Comparison of ENCODE assay signal across 12 cellular contexts in genomic region chr17:73281926-73282325, GRCh38. TPM values are rescaled to one million over a fixed set of nuclear protein-coding genes. Genes with fewer than 3 reads are reported as not detected.
DNase-seq lines count a peak whose midpoint lies in the region; ATAC-seq and TF ChIP-seq lines count a peak whose summit lies in the region.
"Had no signal": no experiment of that assay in that cellular context is flagged by ENCODE, and none has a peak within 500 bp of the region (broad histone marks: within the 10 kb centered on the region; RNA-seq: fewer than 3 reads in every experiment).

No MANE protein-coding gene starts in this region.

- ATAC-seq in GM19035 (IDR thresholded peaks at IDR 0.05; ENCODE audit: unreplicated experiment) = peak; percentile 94
- ATAC-seq in HG03457 (IDR thresholded peaks at IDR 0.05; ENCODE audit: unreplicated experiment) = peak; percentile 88
- peak; percentile 93 for ATAC-seq in stimulated activated memory B cell treated with anti-CD40 and anti-IgM and Interleukin-4, amounts not matched to agents 10 μg/mL and 1 μg/mL and 100 μg/mL, for 72 hours
- no peak for ATAC-seq in left cardiac atrium
- ATAC-seq in naive thymus-derived CD4-positive, alpha-beta T cell = no peak

- H3K36me3 ChIP-seq in HEK293 (ENCODE audit: control insufficient read depth in 2 of 2, insufficient read depth in 1 of 2, low read length in 2 of 2) = peaks cover 0 to 21% of the 10 kb centered on the region in 2 experiments; a peak in 1 of 3 replicates
- no peaks in the 10 kb centered on the region for H3K36me3 ChIP-seq in naive thymus-derived CD4-positive, alpha-beta T cell (ENCODE audit: control insufficient read depth in 2 of 3, insufficient read depth in 3 of 3, low read length in 3 of 3)

- no peaks in the 10 kb centered on the region for H3K36me3 Mint-ChIP-seq in stimulated activated memory B cell treated with anti-CD40 and anti-IgM and Interleukin-4, amounts not matched to agents 10 μg/mL and 1 μg/mL and 100 μg/mL, for 72 hours
- H3K36me3 Mint-ChIP-seq in naive thymus-derived CD4-positive, alpha-beta T cell = no peaks in the 10 kb centered on the region
- H3K36me3 Mint-ChIP-seq: IgD-negative memory B cell had no signal

- TF ChIP-seq CTCF in HEK293 (tag by site-specific recombination; IDR thresholded peaks at IDR 0.05) = no peak

- CTCF ChIA-PET in HEK293 (lab: Yijun Ruan, JAX) = interaction anchor here (0.8 to 4.9 kb wide), 4 partner anchors 9 to 87 kb away, joined by 3 to 19 read pairs (median 4); no protein-coding TSS in a partner anchor
- CTCF ChIA-PET in naive thymus-derived CD4-positive, alpha-beta T cell (lab: Charles Lee) = no interaction called here

- H3K27ac Mint-ChIP-seq in stimulated activated memory B cell treated with anti-CD40 and anti-IgM and Interleukin-4, amounts not matched to agents 10 μg/mL and 1 μg/mL and 100 μg/mL, for 72 hours = no peak overlapping the region
- no peak overlapping the region for H3K27ac Mint-ChIP-seq in naive thymus-derived CD4-positive, alpha-beta T cell
- H3K27ac Mint-ChIP-seq: activated CD4-positive, alpha-beta T cell treated with anti-CD3 and anti-CD28 coated beads, Interleukin-2, amount 10 ng/mL, durations not matched to agents 24 days and 14 days; IgD-negative memory B cell had no signal

- H3K4me1 ChIP-seq in HEK293 (ENCODE audit: control insufficient read depth, insufficient read depth, low read length) = peaks cover 20% of the 10 kb centered on the region
- H3K4me1 ChIP-seq in naive thymus-derived CD4-positive, alpha-beta T cell (ENCODE audit: control insufficient read depth in 2 of 2, insufficient read depth in 2 of 2, low read length in 2 of 2) = no peaks in the 10 kb centered on the region

- POLR2A ChIA-PET in HEK293 (lab: Yijun Ruan, JAX) = interaction anchor here (0.7 to 0.8 kb wide), 2 partner anchors 22 to 31 kb away, joined by 3 read pairs; no protein-coding TSS in a partner anchor
- POLR2A ChIA-PET in naive thymus-derived CD4-positive, alpha-beta T cell (lab: Charles Lee) = no interaction called here

- no peak overlapping the region for H3K27ac ChIP-seq in HEK293 (ENCODE audit: extremely low read depth, low read depth, low read length)
- H3K27ac ChIP-seq in naive thymus-derived CD4-positive, alpha-beta T cell (ENCODE audit: low read depth, low read length) = no peak overlapping the region

- no peaks in the 10 kb centered on the region for H3K27me3 ChIP-seq in naive thymus-derived CD4-positive, alpha-beta T cell (ENCODE audit: control insufficient read depth in 2 of 2, insufficient read depth in 2 of 2, low read length in 2 of 2)
- H3K27me3 ChIP-seq: vagina had no signal

- no peak overlapping the region for H3K4me3 Mint-ChIP-seq in stimulated activated memory B cell treated with anti-CD40 and anti-IgM and Interleukin-4, amounts not matched to agents 10 μg/mL and 1 μg/mL and 100 μg/mL, for 72 hours
- H3K4me3 Mint-ChIP-seq in naive thymus-derived CD4-positive, alpha-beta T cell = no peak overlapping the region
- H3K4me3 Mint-ChIP-seq: activated CD4-positive, alpha-beta T cell treated with anti-CD3 and anti-CD28 coated beads, Interleukin-2, amount 10 ng/mL, durations not matched to agents 24 days and 14 days had no signal

- DNase-seq in left cardiac atrium = no peak
- no peak for DNase-seq in naive thymus-derived CD4-positive, alpha-beta T cell
- DNase-seq in DMS 273 (lab: John Stamatoyannopoulos, UW; ENCODE audit: unreplicated experiment) = no peak
- DNase-seq: activated CD4-positive, alpha-beta T cell treated with anti-CD3 and anti-CD28 coated beads, Interleukin-2, amount 10 ng/mL, durations not matched to agents 24 days and 14 days; stimulated activated CD4-positive, alpha-beta T cell treated with anti-CD3 and anti-CD28 coated beads, Interleukin-15, amount 100 ng/mL, for 24 hours had no signal

- no peaks in the 10 kb centered on the region for H3K9me3 ChIP-seq in HEK293 (ENCODE audit: control insufficient read depth, insufficient read depth, low read depth, low read length)
- no peaks in the 10 kb centered on the region for H3K9me3 ChIP-seq in naive thymus-derived CD4-positive, alpha-beta T cell (ENCODE audit: control insufficient read depth in 2 of 3, low read length in 3 of 3)
- H3K9me3 ChIP-seq: vagina had no signal

- H3K4me1 Mint-ChIP-seq in stimulated activated memory B cell treated with anti-CD40 and anti-IgM and Interleukin-4, amounts not matched to agents 10 μg/mL and 1 μg/mL and 100 μg/mL, for 72 hours = peaks cover 21% of the 10 kb centered on the region
- H3K4me1 Mint-ChIP-seq in naive thymus-derived CD4-positive, alpha-beta T cell = peaks cover 0 to 3% (median 0%) of the 10 kb centered on the region in 7 donors
- H3K4me1 Mint-ChIP-seq: activated CD4-positive, alpha-beta T cell treated with anti-CD3 and anti-CD28 coated beads, Interleukin-2, amount 10 ng/mL, durations not matched to agents 24 days and 14 days had no signal

- H3K27me3 Mint-ChIP-seq in stimulated activated memory B cell treated with anti-CD40 and anti-IgM and Interleukin-4, amounts not matched to agents 10 μg/mL and 1 μg/mL and 100 μg/mL, for 72 hours = peaks cover 48% of the 10 kb centered on the region
- peaks cover 0 to 2% (median 0%) of the 10 kb centered on the region in 5 donors for H3K27me3 Mint-ChIP-seq in naive thymus-derived CD4-positive, alpha-beta T cell
- H3K27me3 Mint-ChIP-seq: activated CD4-positive, alpha-beta T cell treated with anti-CD3 and anti-CD28 coated beads, Interleukin-2, amount 10 ng/mL, durations not matched to agents 24 days and 14 days had no signal

- H3K4me3 ChIP-seq in HEK293 (ENCODE audit: low read depth, low read length) = no peak overlapping the region
- no peak overlapping the region for H3K4me3 ChIP-seq in naive thymus-derived CD4-positive, alpha-beta T cell (ENCODE audit: low read length)
- H3K4me3 ChIP-seq: vagina had no signal

- intact Hi-C loops in left cardiac atrium (cut with DNase I) = no loop called here
- intact Hi-C loops in naive thymus-derived CD4-positive, alpha-beta T cell (cut with micrococcal nuclease) = no loop called here

- H3K9me3 Mint-ChIP-seq in stimulated activated memory B cell treated with anti-CD40 and anti-IgM and Interleukin-4, amounts not matched to agents 10 μg/mL and 1 μg/mL and 100 μg/mL, for 72 hours = no peaks in the 10 kb centered on the region
- H3K9me3 Mint-ChIP-seq in naive thymus-derived CD4-positive, alpha-beta T cell = no peaks in the 10 kb centered on the region
- H3K9me3 Mint-ChIP-seq: activated CD4-positive, alpha-beta T cell treated with anti-CD3 and anti-CD28 coated beads, Interleukin-2, amount 10 ng/mL, durations not matched to agents 24 days and 14 days; IgD-negative memory B cell had no signal

TF ChIP-seq in HEK293, 187 proteins besides CTCF, POLR2A, EP300 and RAD21 (continues in another document):
- TF ChIP-seq ZNF366 (tag by site-specific recombination; conservative IDR thresholded peaks at IDR 0.05) (peak; percentile 39; the same call in 1 of the 2 replicates), ZNF692 (tag by site-specific recombination; IDR thresholded peaks at IDR 0.05) (no peak), ZNF423 (tag by site-specific recombination; IDR thresholded peaks at IDR 0.05) (peak; percentile 80), SETDB1 (IDR thresholded peaks at IDR 0.05; ENCODE audit: insufficient read length, low read length) (no peak), MZF1 (tag by site-specific recombination; IDR thresholded peaks at IDR 0.05; ENCODE audit: borderline replicate concordance) (no peak), KLF1 (tag by site-specific recombination; IDR thresholded peaks at IDR 0.05) (no peak), ZNF776 (tag by site-specific recombination; IDR thresholded peaks at IDR 0.05; ENCODE audit: borderline replicate concordance) (no peak), ZFP3 (tag by site-specific recombination; IDR thresholded peaks at IDR 0.05; ENCODE audit: low read depth) (no peak), HOXA7 (CRISPR knock-in tag; IDR thresholded peaks at IDR 0.05; ENCODE audit: borderline replicate concordance) (no peak), PATZ1 (tag by site-specific recombination; IDR thresholded peaks at IDR 0.05) (0 out of 2 replicates have a peak, but pooled peaks have one; percentile 34), ZNF132 (tag by site-specific recombination; IDR thresholded peaks at IDR 0.05; ENCODE audit: borderline replicate concordance) (no peak), KLF8 (tag by site-specific recombination; IDR thresholded peaks at IDR 0.05) (no peak), ZBTB17 (tag by site-specific recombination; IDR thresholded peaks at IDR 0.05) (no peak)

RNA-seq across cellular contexts. Expression of gene CPSF4L, which starts 20.2 kb away (rescaled TPM):
- total RNA-seq in left cardiac atrium = not detected
- not detected for total RNA-seq in naive thymus-derived CD4-positive, alpha-beta T cell
- not detected for polyA plus RNA-seq in naive thymus-derived CD4-positive, alpha-beta T cell
- total RNA-seq: activated CD4-positive, alpha-beta T cell treated with anti-CD3 and anti-CD28 coated beads, Interleukin-2, amount 10 ng/mL, durations not matched to agents 24 days and 14 days; OCI-LY7; vagina had no signal
- polyA plus RNA-seq: IgD-negative memory B cell had no signal

RNA-seq across cellular contexts. Expression of gene CDC42EP4, which starts 29.9 kb away (rescaled TPM):
- 10 to 100 TPM; 44.9 to 80.5 TPM for total RNA-seq in left cardiac atrium
- total RNA-seq in naive thymus-derived CD4-positive, alpha-beta T cell = 10 to 100 TPM in 1 of 5 experiments, 1 to 10 TPM in 4; 1.4 to 15.8 (median 2.0) TPM
- under 1 TPM; 0.19 to 0.28 TPM for polyA plus RNA-seq in naive thymus-derived CD4-positive, alpha-beta T cell
- total RNA-seq: OCI-LY7 had no signal

Comparison
In these comparisons a context has a peak if more than half of its experiments do, and no peak if none do; other contexts are left out.
1. ATAC-seq: peak in GM19035 (single experiment), HG03457 (single experiment) and stimulated activated memory B cell treated with anti-CD40 and anti-IgM and Interleukin-4, amounts not matched to agents 10 μg/mL and 1 μg/mL and 100 μg/mL, for 72 hours (single experiment); none in left cardiac atrium (0 of 2) and naive thymus-derived CD4-positive, alpha-beta T cell (single experiment).